Comparison of ENCODE assay signal across 8 cellular contexts in genomic region chr17:56977673-56978395, GRCh38. TPM values are rescaled to one million over a fixed set of nuclear protein-coding genes. Genes with fewer than 3 reads are reported as not detected.
DNase-seq lines count a peak whose midpoint lies in the region; ATAC-seq and TF ChIP-seq lines count a peak whose summit lies in the region.

TSS of gene SCPEP1 (plus strand) at chr17:56978131. CDS start at chr17:56978160, 29 bp downstream.

- H3K36me3 Mint-ChIP-seq in activated naive CD8-positive, alpha-beta T cell, result no peaks in the 10 kb centered on the region

- peak within 1 kb of the TSS; percentile 95 for H3K4me2 ChIP-seq in HCT116 (ENCODE audit: low read length)
- peak within 1 kb of the TSS; percentile 89 for H3K4me2 ChIP-seq in parathyroid adenoma (ENCODE audit: low read length)

- no peaks in the 10 kb centered on the region for H3K79me2 ChIP-seq in HCT116 (ENCODE audit: insufficient read depth, low read length)
- H3K79me2 ChIP-seq in parathyroid adenoma, result no peaks in the 10 kb centered on the region

- H3K9me3 ChIP-seq in ES-I3 (ENCODE audit: control insufficient read depth, insufficient read depth, low read length) (no peaks in the 10 kb centered on the region), HCT116 (ENCODE audit: control insufficient read depth in 1 of 2, insufficient read depth in 1 of 2, low read depth in 1 of 2, low read length in 2 of 2) (no peaks in the 10 kb centered on the region), parathyroid adenoma (ENCODE audit: control insufficient read depth, low read length) (no peaks in the 10 kb centered on the region), tibial artery (no peaks in the 10 kb centered on the region)

- no peaks in the 10 kb centered on the region for H3K9me3 Mint-ChIP-seq in activated naive CD8-positive, alpha-beta T cell (ENCODE audit: low read depth)

- H3K4me3 ChIP-seq in HCT116 (replicated peaks in 1 of 2; ENCODE audit: low read depth in 1 of 2, low read length in 2 of 2), result peak within 1 kb of the TSS; percentile 60 to 74
- H3K4me3 ChIP-seq in parathyroid adenoma (ENCODE audit: low read depth, low read length), result peak within 1 kb of the TSS; percentile 89
- peak within 1 kb of the TSS; percentile 58 to 63 for H3K4me3 ChIP-seq in tibial artery

- H3K4me1 ChIP-seq in ES-I3 (ENCODE audit: insufficient read depth, low read length), result peaks cover 9% of the 10 kb centered on the region; the same call in 1 of the 2 replicates
- H3K4me1 ChIP-seq in HCT116 (ENCODE audit: control insufficient read depth in 1 of 2, insufficient read depth in 2 of 2, low read length in 2 of 2), result peaks cover 8 to 14% of the 10 kb centered on the region in 2 experiments; a peak in 3 of 4 replicates
- peaks cover 21% of the 10 kb centered on the region for H3K4me1 ChIP-seq in parathyroid adenoma
- peaks cover 0 to 18% (median 8%) of the 10 kb centered on the region in 4 donors for H3K4me1 ChIP-seq in tibial artery

- peak; percentile 58 for TF ChIP-seq POLR2A in HCT116 (IDR thresholded peaks at IDR 0.05; ENCODE audit: borderline replicate concordance, extremely low read depth, insufficient read depth, insufficient read length)

- TF ChIP-seq CTCF in HCT116 (IDR thresholded peaks at IDR 0.05 in 2 of 3, conservative IDR thresholded peaks at IDR 0.05 in 1 of 3; ENCODE audit: borderline replicate concordance in 1 of 3, insufficient read depth in 1 of 3, low read depth in 2 of 3, low read length in 2 of 3) (no peak), parathyroid adenoma (IDR thresholded peaks at IDR 0.05) (no peak), tibial artery (IDR thresholded peaks at IDR 0.05) (no peak)

- H3K9ac ChIP-seq in ES-I3 (ENCODE audit: low read depth, low read length) (peak within 1 kb of the TSS; percentile 84), HCT116 (ENCODE audit: low read length) (peak within 1 kb of the TSS; percentile 60), parathyroid adenoma (no peak within 1 kb of the TSS)

- H3K27ac ChIP-seq in HCT116 (ENCODE audit: low read depth, low read length) (no peak within 1 kb of the TSS), parathyroid adenoma (peak within 1 kb of the TSS; percentile 64), tibial artery (peak within 1 kb of the TSS; percentile 53 to 72)

- H3K9me2 ChIP-seq in HCT116 (ENCODE audit: insufficient read depth), result no peaks in the 10 kb centered on the region

- RAD21 ChIA-PET in HCT116 (lab: Charles Lee; ENCODE audit: low non-redundant PET in 1 of 2, low total read pairs in 2 of 2, uncharacterized antibody in 2 of 2, unreplicated experiment in 2 of 2), result no interaction called here

- CTCF ChIA-PET in HCT116 (lab: Charles Lee), result interaction anchor here (0.6 to 2.1 kb wide), 6 partner anchors 9 to 158 kb away, joined by 3 to 7 read pairs (median 3); partner anchors contain the start of genes AKAP1 and COIL

- peak within 1 kb of the TSS; percentile 87 for H3K27ac Mint-ChIP-seq in activated naive CD8-positive, alpha-beta T cell

- intact Hi-C loops in HCT116 (cut with micrococcal nuclease), result no loop called here
- intact Hi-C loops in Right ventricle myocardium inferior (cut with DNase I), result no loop called here
- intact Hi-C loops in tibial artery (cut with DNase I; ENCODE audit: low total_unique reads), result no loop called here

- ATAC-seq in HCT116 (peak; percentile 94), Right ventricle myocardium inferior (peak; percentile 96)

- TF ChIP-seq RAD21 in HCT116 (IDR thresholded peaks at IDR 0.05; ENCODE audit: low read depth), result no peak

- POLR2A ChIA-PET in HCT116 (lab: Charles Lee), result interaction anchor here (0.6 to 2.5 kb wide), 10 partner anchors 10 to 208 kb away, joined by 3 to 11 read pairs (median 4); partner anchors contain the start of genes COIL and TRIM25

- H3K27me3 ChIP-seq in HCT116 (ENCODE audit: insufficient read depth, low read length) (no peaks in the 10 kb centered on the region), parathyroid adenoma (ENCODE audit: control insufficient read depth, insufficient read depth, low read length) (no peaks in the 10 kb centered on the region), tibial artery (no peaks in the 10 kb centered on the region)

- no TSS peak for BruUV-seq in HCT116 (replicated peaks; lab: Mats Ljungman, UMichigan)

- H3K4me3 Mint-ChIP-seq in activated naive CD8-positive, alpha-beta T cell, result peak within 1 kb of the TSS; percentile 92

- peak within 1 kb of the TSS; percentile 97 for H2AFZ ChIP-seq in HCT116 (ENCODE audit: low read depth, low read length, poor library complexity, severe bottlenecking)
- peak within 1 kb of the TSS; percentile 92 for H2AFZ ChIP-seq in parathyroid adenoma

- no peaks in the 10 kb centered on the region for H3K36me3 ChIP-seq in ES-I3 (ENCODE audit: insufficient read depth, low read length)
- H3K36me3 ChIP-seq in HCT116 (ENCODE audit: control insufficient read depth in 1 of 2, insufficient read depth in 2 of 2, low read length in 2 of 2), result no peaks in the 10 kb centered on the region
- H3K36me3 ChIP-seq in parathyroid adenoma (ENCODE audit: control insufficient read depth, insufficient read depth, low read length), result no peaks in the 10 kb centered on the region
- peaks cover 5 to 15% (median 7%) of the 10 kb centered on the region in 3 donors for H3K36me3 ChIP-seq in tibial artery

- no peaks in the 10 kb centered on the region for H3K27me3 Mint-ChIP-seq in activated naive CD8-positive, alpha-beta T cell

- H4K20me1 ChIP-seq in HCT116 (ENCODE audit: insufficient read depth), result no peaks in the 10 kb centered on the region

- H3K4me1 Mint-ChIP-seq in activated naive CD8-positive, alpha-beta T cell (ENCODE audit: low read depth), result peaks cover 21% of the 10 kb centered on the region

- DNase-seq in HCT116 (ENCODE audit: low read depth, low spot score) (peak; percentile 60), MV-4-11 (lab: John Stamatoyannopoulos, UW) (peak; percentile 69), SKM-1 treated with dmso at 0.1 percent for 144 hours (lab: John Stamatoyannopoulos, UW; ENCODE audit: unreplicated experiment) (peak; percentile 72), Right ventricle myocardium inferior (ENCODE audit: missing footprints) (peak; percentile 95), tibial artery (peak; percentile 86 to 93)

TF ChIP-seq in HCT116, 20 proteins besides CTCF, POLR2A, EP300 and RAD21 (continues in another document):
- TF ChIP-seq FOSL1 (IDR thresholded peaks at IDR 0.05; ENCODE audit: low read depth) (no peak), ATF3 (IDR thresholded peaks at IDR 0.05) (no peak), YY1 (IDR thresholded peaks at IDR 0.05; ENCODE audit: extremely low read depth, insufficient replicate concordance, low read depth, low read length) (peak; percentile 32), POLR2AphosphoS5 (IDR thresholded peaks at IDR 0.05; ENCODE audit: low read depth, low read length) (peak; percentile 84), MAX (IDR thresholded peaks at IDR 0.05) (peak; percentile 72), SRF (IDR thresholded peaks at IDR 0.05; ENCODE audit: low read depth) (no peak), CBX3 (IDR thresholded peaks at IDR 0.05; ENCODE audit: low read depth) (peak; percentile 45; the same call in 1 of the 2 replicates), EGR1 (IDR thresholded peaks at IDR 0.05; ENCODE audit: low read depth) (no peak), ZBTB33 (IDR thresholded peaks at IDR 0.05; ENCODE audit: extremely low read depth, insufficient replicate concordance, low read length) (no peak), REST (IDR thresholded peaks at IDR 0.05; ENCODE audit: low read depth) (no peak)

RNA-seq across cellular contexts. Expression of gene SCPEP1, which starts in this region (rescaled TPM):
- total RNA-seq in HCT116 (2021; ENCODE audit: unreplicated experiment) (28.3 TPM), Right ventricle myocardium inferior (93.8 TPM)
- 17.0 and 20.0 TPM in 2 replicates for polyA plus RNA-seq in HCT116 (2012)
